ENCODE assay signal across 1 cellular context in the genomic region with DNA sequence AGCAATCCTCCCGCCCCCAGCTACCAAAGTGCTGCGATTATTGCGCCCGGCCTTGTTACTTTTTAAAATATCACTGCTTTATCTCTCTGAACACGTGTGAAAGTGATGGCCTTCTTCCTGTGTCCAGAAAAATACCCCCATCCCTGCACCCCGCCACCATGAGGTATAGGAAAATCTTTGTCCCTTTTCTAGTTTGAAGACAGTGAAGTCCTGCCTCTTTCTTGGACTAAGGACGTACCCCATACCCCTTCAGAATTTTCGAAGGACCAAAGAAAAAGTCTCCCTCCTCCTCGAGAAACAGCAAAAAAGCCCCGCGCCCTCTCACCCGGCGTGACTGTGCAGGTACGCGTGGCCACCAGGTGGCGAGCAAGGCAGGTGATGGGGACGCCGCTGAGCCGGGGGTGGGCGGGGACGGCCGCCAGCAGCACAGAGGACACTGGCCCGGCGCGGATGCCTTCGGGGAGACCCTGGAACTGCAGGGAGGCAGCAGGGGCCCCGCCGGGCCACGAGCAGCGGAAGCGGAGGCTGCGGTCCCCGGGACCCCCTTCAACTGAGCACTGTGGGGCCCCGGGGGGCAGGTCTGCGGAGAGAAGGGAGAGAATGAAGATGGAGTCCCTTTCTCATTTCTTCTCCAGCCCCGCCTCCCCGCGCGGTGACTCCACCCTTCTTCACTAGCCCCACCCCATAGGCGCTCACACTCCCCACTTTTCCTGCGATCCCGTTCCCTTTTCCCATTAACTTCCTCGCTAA.
TF ChIP-seq lines count a peak whose summit lies in the region.

No MANE protein-coding gene starts in this region.

TF ChIP-seq in HepG2, 621 proteins besides CTCF, POLR2A, EP300 and RAD21 (continued from another document):
- TF ChIP-seq HOXD1 (CRISPR knock-in tag; IDR thresholded peaks at IDR 0.05), result peak; percentile 54; the same call in 1 of the 2 replicates
- peak; percentile 61; the same call in 1 of the 2 replicates for TF ChIP-seq ZNF558 (CRISPR knock-in tag; IDR thresholded peaks at IDR 0.05; ENCODE audit: borderline replicate concordance)
- TF ChIP-seq ZNF747 (CRISPR knock-in tag; IDR thresholded peaks at IDR 0.05; ENCODE audit: borderline replicate concordance), result peak; percentile 43; the same call in 1 of the 2 replicates
- TF ChIP-seq ZNF501 (CRISPR knock-in tag; IDR thresholded peaks at IDR 0.05), result peak; percentile 79
- TF ChIP-seq ZFY (CRISPR knock-in tag; IDR thresholded peaks at IDR 0.05), result 0 out of 2 replicates have a peak, but pooled peaks have one; percentile 9
- TF ChIP-seq SMC3 (IDR thresholded peaks at IDR 0.05; ENCODE audit: low read length), result peak; percentile 49; the same call in 1 of the 2 replicates
- TF ChIP-seq SP2 (CRISPR knock-in tag; IDR thresholded peaks at IDR 0.05), result 0 out of 2 replicates have a peak, but pooled peaks have one; percentile 34
- TF ChIP-seq, protein P1, sequence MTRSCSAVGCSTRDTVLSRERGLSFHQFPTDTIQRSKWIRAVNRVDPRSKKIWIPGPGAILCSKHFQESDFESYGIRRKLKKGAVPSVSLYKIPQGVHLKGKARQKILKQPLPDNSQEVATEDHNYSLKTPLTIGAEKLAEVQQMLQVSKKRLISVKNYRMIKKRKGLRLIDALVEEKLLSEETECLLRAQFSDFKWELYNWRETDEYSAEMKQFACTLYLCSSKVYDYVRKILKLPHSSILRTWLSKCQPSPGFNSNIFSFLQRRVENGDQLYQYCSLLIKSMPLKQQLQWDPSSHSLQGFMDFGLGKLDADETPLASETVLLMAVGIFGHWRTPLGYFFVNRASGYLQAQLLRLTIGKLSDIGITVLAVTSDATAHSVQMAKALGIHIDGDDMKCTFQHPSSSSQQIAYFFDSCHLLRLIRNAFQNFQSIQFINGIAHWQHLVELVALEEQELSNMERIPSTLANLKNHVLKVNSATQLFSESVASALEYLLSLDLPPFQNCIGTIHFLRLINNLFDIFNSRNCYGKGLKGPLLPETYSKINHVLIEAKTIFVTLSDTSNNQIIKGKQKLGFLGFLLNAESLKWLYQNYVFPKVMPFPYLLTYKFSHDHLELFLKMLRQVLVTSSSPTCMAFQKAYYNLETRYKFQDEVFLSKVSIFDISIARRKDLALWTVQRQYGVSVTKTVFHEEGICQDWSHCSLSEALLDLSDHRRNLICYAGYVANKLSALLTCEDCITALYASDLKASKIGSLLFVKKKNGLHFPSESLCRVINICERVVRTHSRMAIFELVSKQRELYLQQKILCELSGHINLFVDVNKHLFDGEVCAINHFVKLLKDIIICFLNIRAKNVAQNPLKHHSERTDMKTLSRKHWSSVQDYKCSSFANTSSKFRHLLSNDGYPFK (CRISPR knock-in tag; IDR thresholded peaks at IDR 0.05; ENCODE audit: borderline replicate concordance), result peak; percentile 20; the same call in 1 of the 2 replicates
- no peak for TF ChIP-seq IRX3 (CRISPR knock-in tag; IDR thresholded peaks at IDR 0.05; ENCODE audit: borderline replicate concordance, low read depth)
- TF ChIP-seq KLF16 (CRISPR knock-in tag; IDR thresholded peaks at IDR 0.05), result peak in 1 of 2 experiments; percentile 89; a peak in 2 of 4 replicates
- no peak for TF ChIP-seq REPIN1 (CRISPR knock-in tag; IDR thresholded peaks at IDR 0.05; ENCODE audit: borderline replicate concordance, low read depth)
- TF ChIP-seq PPARG (CRISPR knock-in tag; conservative IDR thresholded peaks at IDR 0.05), result peak; percentile 46; the same call in 1 of the 2 replicates
- peak; percentile 42; the same call in 1 of the 2 replicates for TF ChIP-seq HIVEP1 (CRISPR knock-in tag; IDR thresholded peaks at IDR 0.05)
- TF ChIP-seq ZNF879 (CRISPR knock-in tag; IDR thresholded peaks at IDR 0.05), result no peak
- no peak for TF ChIP-seq BORCS8-MEF2B (CRISPR knock-in tag; IDR thresholded peaks at IDR 0.05)
- TF ChIP-seq MYC (CRISPR knock-in tag; IDR thresholded peaks at IDR 0.05; ENCODE audit: borderline replicate concordance), result peak; percentile 60; the same call in 1 of the 2 replicates
- TF ChIP-seq NR2C2 (CRISPR knock-in tag; IDR thresholded peaks at IDR 0.05; ENCODE audit: borderline replicate concordance), result 0 out of 2 replicates have a peak, but pooled peaks have one; percentile 23
- TF ChIP-seq ZNF768 (CRISPR knock-in tag; IDR thresholded peaks at IDR 0.05), result peak; percentile 46; the same call in 1 of the 2 replicates
- TF ChIP-seq TCF7L2 (IDR thresholded peaks at IDR 0.05; ENCODE audit: low read depth, low read length), result no peak
- TF ChIP-seq, protein P2, sequence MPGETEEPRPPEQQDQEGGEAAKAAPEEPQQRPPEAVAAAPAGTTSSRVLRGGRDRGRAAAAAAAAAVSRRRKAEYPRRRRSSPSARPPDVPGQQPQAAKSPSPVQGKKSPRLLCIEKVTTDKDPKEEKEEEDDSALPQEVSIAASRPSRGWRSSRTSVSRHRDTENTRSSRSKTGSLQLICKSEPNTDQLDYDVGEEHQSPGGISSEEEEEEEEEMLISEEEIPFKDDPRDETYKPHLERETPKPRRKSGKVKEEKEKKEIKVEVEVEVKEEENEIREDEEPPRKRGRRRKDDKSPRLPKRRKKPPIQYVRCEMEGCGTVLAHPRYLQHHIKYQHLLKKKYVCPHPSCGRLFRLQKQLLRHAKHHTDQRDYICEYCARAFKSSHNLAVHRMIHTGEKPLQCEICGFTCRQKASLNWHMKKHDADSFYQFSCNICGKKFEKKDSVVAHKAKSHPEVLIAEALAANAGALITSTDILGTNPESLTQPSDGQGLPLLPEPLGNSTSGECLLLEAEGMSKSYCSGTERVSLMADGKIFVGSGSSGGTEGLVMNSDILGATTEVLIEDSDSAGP (CRISPR knock-in tag; IDR thresholded peaks at IDR 0.05; ENCODE audit: borderline replicate concordance), result peak; percentile 54; the same call in 1 of the 2 replicates
- TF ChIP-seq MXI1 (IDR thresholded peaks at IDR 0.05; ENCODE audit: borderline replicate concordance, low read depth, low read length), result 0 out of 3 replicates have a peak, but pooled peaks have one; percentile 6
- TF ChIP-seq, protein P3, sequence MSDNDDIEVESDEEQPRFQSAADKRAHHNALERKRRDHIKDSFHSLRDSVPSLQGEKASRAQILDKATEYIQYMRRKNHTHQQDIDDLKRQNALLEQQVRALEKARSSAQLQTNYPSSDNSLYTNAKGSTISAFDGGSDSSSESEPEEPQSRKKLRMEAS (IDR thresholded peaks at IDR 0.05), result peak; percentile 61; the same call in 1 of the 2 replicates
- no peak for TF ChIP-seq ZNF562 (CRISPR knock-in tag; IDR thresholded peaks at IDR 0.05; ENCODE audit: borderline replicate concordance)
- TF ChIP-seq ZNF724P (CRISPR knock-in tag; IDR thresholded peaks at IDR 0.05; ENCODE audit: borderline replicate concordance), result 0 out of 2 replicates have a peak, but pooled peaks have one; percentile 13
- TF ChIP-seq CREB1 (IDR thresholded peaks at IDR 0.05), result no peak
- TF ChIP-seq CREB1 (CRISPR knock-in tag; IDR thresholded peaks at IDR 0.05), result no peak
- TF ChIP-seq ZNF772 (CRISPR knock-in tag; IDR thresholded peaks at IDR 0.05), result 0 out of 2 replicates have a peak, but pooled peaks have one; percentile 12
- TF ChIP-seq, protein P4, sequence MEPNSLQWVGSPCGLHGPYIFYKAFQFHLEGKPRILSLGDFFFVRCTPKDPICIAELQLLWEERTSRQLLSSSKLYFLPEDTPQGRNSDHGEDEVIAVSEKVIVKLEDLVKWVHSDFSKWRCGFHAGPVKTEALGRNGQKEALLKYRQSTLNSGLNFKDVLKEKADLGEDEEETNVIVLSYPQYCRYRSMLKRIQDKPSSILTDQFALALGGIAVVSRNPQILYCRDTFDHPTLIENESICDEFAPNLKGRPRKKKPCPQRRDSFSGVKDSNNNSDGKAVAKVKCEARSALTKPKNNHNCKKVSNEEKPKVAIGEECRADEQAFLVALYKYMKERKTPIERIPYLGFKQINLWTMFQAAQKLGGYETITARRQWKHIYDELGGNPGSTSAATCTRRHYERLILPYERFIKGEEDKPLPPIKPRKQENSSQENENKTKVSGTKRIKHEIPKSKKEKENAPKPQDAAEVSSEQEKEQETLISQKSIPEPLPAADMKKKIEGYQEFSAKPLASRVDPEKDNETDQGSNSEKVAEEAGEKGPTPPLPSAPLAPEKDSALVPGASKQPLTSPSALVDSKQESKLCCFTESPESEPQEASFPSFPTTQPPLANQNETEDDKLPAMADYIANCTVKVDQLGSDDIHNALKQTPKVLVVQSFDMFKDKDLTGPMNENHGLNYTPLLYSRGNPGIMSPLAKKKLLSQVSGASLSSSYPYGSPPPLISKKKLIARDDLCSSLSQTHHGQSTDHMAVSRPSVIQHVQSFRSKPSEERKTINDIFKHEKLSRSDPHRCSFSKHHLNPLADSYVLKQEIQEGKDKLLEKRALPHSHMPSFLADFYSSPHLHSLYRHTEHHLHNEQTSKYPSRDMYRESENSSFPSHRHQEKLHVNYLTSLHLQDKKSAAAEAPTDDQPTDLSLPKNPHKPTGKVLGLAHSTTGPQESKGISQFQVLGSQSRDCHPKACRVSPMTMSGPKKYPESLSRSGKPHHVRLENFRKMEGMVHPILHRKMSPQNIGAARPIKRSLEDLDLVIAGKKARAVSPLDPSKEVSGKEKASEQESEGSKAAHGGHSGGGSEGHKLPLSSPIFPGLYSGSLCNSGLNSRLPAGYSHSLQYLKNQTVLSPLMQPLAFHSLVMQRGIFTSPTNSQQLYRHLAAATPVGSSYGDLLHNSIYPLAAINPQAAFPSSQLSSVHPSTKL (CRISPR knock-in tag; IDR thresholded peaks at IDR 0.05), result 0 out of 2 replicates have a peak, but pooled peaks have one; percentile 13
- 0 out of 2 replicates have a peak, but pooled peaks have one; percentile 34 for TF ChIP-seq ZNF431 (CRISPR knock-in tag; IDR thresholded peaks at IDR 0.05; ENCODE audit: borderline replicate concordance, low read depth)
- TF ChIP-seq HNRNPLL (IDR thresholded peaks at IDR 0.05; ENCODE audit: low read depth, low read length, poor library complexity, severe bottlenecking), result peak; percentile 42
- TF ChIP-seq RFX3 (CRISPR knock-in tag; IDR thresholded peaks at IDR 0.05), result no peak
- TF ChIP-seq, protein P5, sequence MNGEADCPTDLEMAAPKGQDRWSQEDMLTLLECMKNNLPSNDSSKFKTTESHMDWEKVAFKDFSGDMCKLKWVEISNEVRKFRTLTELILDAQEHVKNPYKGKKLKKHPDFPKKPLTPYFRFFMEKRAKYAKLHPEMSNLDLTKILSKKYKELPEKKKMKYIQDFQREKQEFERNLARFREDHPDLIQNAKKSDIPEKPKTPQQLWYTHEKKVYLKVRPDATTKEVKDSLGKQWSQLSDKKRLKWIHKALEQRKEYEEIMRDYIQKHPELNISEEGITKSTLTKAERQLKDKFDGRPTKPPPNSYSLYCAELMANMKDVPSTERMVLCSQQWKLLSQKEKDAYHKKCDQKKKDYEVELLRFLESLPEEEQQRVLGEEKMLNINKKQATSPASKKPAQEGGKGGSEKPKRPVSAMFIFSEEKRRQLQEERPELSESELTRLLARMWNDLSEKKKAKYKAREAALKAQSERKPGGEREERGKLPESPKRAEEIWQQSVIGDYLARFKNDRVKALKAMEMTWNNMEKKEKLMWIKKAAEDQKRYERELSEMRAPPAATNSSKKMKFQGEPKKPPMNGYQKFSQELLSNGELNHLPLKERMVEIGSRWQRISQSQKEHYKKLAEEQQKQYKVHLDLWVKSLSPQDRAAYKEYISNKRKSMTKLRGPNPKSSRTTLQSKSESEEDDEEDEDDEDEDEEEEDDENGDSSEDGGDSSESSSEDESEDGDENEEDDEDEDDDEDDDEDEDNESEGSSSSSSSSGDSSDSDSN (CRISPR knock-in tag; IDR thresholded peaks at IDR 0.05), result peak; percentile 28; the same call in 1 of the 2 replicates
- TF ChIP-seq SALL1 (CRISPR knock-in tag; IDR thresholded peaks at IDR 0.05), result peak; percentile 29; the same call in 1 of the 2 replicates
- no peak for TF ChIP-seq MTA3 (CRISPR knock-in tag; IDR thresholded peaks at IDR 0.05)
